In the genomic region with DNA sequence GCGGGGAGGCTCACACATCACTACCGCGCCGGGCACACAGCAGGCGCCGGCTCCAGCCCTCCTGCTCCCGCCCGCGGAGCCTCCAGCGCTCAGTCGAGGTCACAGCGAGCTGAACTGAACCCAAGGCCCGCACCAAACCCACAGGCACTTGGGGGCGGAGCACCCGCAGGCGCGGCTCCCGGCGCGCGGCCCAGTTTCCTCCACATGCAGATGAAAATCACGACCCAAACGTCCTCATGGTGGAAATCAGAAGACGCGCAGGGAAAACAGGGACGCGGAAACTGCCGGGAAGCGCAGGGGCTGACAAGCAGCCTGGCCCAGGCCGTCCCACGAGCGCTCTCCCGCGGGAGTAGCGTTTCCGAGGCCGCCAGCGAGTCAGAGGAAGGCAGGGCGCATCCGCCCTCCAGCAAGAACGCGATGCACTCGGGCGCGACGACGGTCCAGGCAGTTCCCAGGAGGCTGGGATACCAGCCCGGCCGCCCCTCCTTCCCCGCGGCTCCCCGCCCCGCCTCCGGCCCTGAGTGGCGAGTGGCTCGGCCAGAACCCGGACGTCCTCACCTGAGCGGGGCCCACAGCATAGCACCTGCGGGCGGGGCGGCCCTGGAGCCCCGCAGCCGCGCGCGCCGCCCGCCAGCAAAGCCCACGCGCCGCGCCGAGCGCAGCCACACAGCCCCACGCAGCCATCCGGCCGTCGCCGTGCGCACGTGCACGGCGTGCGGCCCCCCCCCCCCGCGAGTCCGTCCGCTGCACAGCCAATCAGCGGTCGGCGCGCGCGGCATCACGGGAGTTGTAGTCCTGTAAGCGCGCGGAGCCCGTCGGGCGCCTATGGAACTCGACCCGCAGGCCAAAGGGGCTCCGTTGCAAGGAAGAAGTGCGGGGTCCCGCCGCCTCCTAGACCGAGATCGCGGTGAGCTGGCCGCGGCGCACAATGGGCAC, we compare ENCODE assay signal across 8 cellular contexts. TPM values are rescaled to one million over a fixed set of nuclear protein-coding genes. Genes with fewer than 3 reads are reported as not detected.
DNase-seq lines count a peak whose midpoint lies in the region; ATAC-seq and TF ChIP-seq lines count a peak whose summit lies in the region.

A gene (minus strand): TSS at position 710 of the 936 bp plus-strand sequence. CDS start 26 bp downstream, at position 684.

- TF ChIP-seq EP300 in transverse colon (IDR thresholded peaks at IDR 0.05; ENCODE audit: low read depth), result no peak

- H3K4me3 ChIP-seq in GM12864 (ENCODE audit: low read depth, low read length), result peak within 1 kb of the TSS; percentile 71
- H3K4me3 ChIP-seq in adrenal gland, result peak within 1 kb of the TSS; percentile 28 to 79 (median 61)
- H3K4me3 ChIP-seq in heart left ventricle, result peak within 1 kb of the TSS; percentile 69 to 94 (median 80)
- H3K4me3 ChIP-seq in transverse colon, result peak within 1 kb of the TSS; percentile 48 to 66 (median 58)

- H3K9me3 ChIP-seq in adrenal gland (replicated peaks in 1 of 3) (no peaks in the 10 kb centered on the region), heart left ventricle (no peaks in the 10 kb centered on the region), transverse colon (no peaks in the 10 kb centered on the region)

- no peaks in the 10 kb centered on the region for H3K27me3 ChIP-seq in adrenal gland
- no peaks in the 10 kb centered on the region for H3K27me3 ChIP-seq in heart left ventricle
- no peaks in the 10 kb centered on the region for H3K27me3 ChIP-seq in transverse colon

- in situ Hi-C loops in transverse colon (cut with MboI; ENCODE audit: low pct_ligation_motif_present in 1 of 4, low pct_unique_long_range_greater_than_20kb in 1 of 4, low sequenced_read_pairs in 3 of 4), result no loop called here

- H3K27ac ChIP-seq in adrenal gland (peak within 1 kb of the TSS; percentile 81 to 96 (median 91)), heart left ventricle (peak within 1 kb of the TSS; percentile 82 to 97 (median 92)), transverse colon (peak within 1 kb of the TSS; percentile 89 to 95 (median 93))

- peaks cover 13 to 31% of the 10 kb centered on the region in 2 donors for H3K4me1 ChIP-seq in adrenal gland (replicated peaks in 1 of 2)
- peaks cover 0 to 40% (median 25%) of the 10 kb centered on the region in 12 donors for H3K4me1 ChIP-seq in heart left ventricle
- H3K4me1 ChIP-seq in transverse colon, result peaks cover 14 to 32% (median 20%) of the 10 kb centered on the region in 4 donors

- ATAC-seq in HG02759 (IDR thresholded peaks at IDR 0.05; ENCODE audit: unreplicated experiment), result peak; percentile 81
- ATAC-seq in heart left ventricle, result peak; percentile 84 to 95 (median 93)

- WGBS in adrenal gland, 4 donors, result 0 to 3% (median 0%) methylated on average over 12 to 114 of the region's 114 CpGs
- 0 to 2% (median 1%) methylated on average over 18 to 114 of the region's 114 CpGs for WGBS in heart left ventricle, 4 donors
- 1% methylated on average over 88 of the region's 114 CpGs; no CpG with 5 or more reads in 1 of the 2 donors for WGBS in transverse colon (ENCODE audit: low coverage in 1 of 2), 2 donors

- DNase-seq in GM12864 (ENCODE audit: low read depth) (peak; percentile 64), NCI-H1417 treated with DMSO at 0.1 percent for 48 hours (lab: John Stamatoyannopoulos, UW) (peak; percentile 35), T follicular helper cell (ENCODE audit: low read depth) (peak; percentile 86), adrenal gland (peak; percentile 87 to 94 (median 92)), heart left ventricle (peak; percentile 92 to 96 (median 93)), posterior cingulate gyrus (peak; percentile 87 to 98 (median 90)), transverse colon (peak; percentile 94)

- H3K36me3 ChIP-seq in adrenal gland (replicated peaks in 1 of 2) (no peaks in the 10 kb centered on the region), heart left ventricle (no peaks in the 10 kb centered on the region), transverse colon (no peaks in the 10 kb centered on the region)

- TF ChIP-seq POLR2A in adrenal gland (IDR thresholded peaks at IDR 0.05), result peak; percentile 41 to 72
- peak in 1 of 2 donors; percentile 49 for TF ChIP-seq POLR2A in heart left ventricle (IDR thresholded peaks at IDR 0.05)
- TF ChIP-seq POLR2A in transverse colon (IDR thresholded peaks at IDR 0.05), result peak; percentile 62

- intact Hi-C loops in adrenal gland (cut with DNase I) (loop anchor here in 1 of 2 donors (10.0 kb wide), 1 partner anchor 74 kb away; a partner anchor contains a TSS), heart left ventricle (cut with DNase I) (loop anchor here in 4 of 10 donors (1.0 to 5.0 kb wide), 7 partner anchors 12 to 74 kb away; a partner anchor contains a TSS), posterior cingulate gyrus (cut with DNase I) (loop anchor here (1.0 kb wide), 1 partner anchor 12 kb away; no protein-coding TSS in a partner anchor), transverse colon (cut with DNase I; ENCODE audit: low total_unique reads) (no loop called here)

- TF ChIP-seq CTCF in GM12864 (IDR thresholded peaks at IDR 0.05; ENCODE audit: low read depth, low read length, missing control alignments), result no peak
- no peak for TF ChIP-seq CTCF in adrenal gland (IDR thresholded peaks at IDR 0.05)
- peak in 2 of 12 donors; percentile 6 to 18 for TF ChIP-seq CTCF in heart left ventricle (IDR thresholded peaks at IDR 0.05)
- TF ChIP-seq CTCF in transverse colon (IDR thresholded peaks at IDR 0.05), result no peak

RNA-seq across cellular contexts. Expression of the gene that starts here (rescaled TPM):
- total RNA-seq in adrenal gland, result 10 to 100 TPM; 42.6 to 60.8 (median 48.4) TPM
- polyA plus RNA-seq in adrenal gland, result 10 to 100 TPM; 21.9 to 26.5 (median 23.6) TPM
- total RNA-seq in heart left ventricle, result 10 to 100 TPM; 35.7 to 60.3 (median 49.0) TPM
- 10 to 100 TPM; 31.8 to 72.1 TPM for polyA plus RNA-seq in heart left ventricle
- total RNA-seq in transverse colon, result 10 to 100 TPM; 24.7 to 51.9 (median 42.3) TPM

Comparison
In these comparisons a context has a peak if more than half of its experiments do, and no peak if none do; other contexts are left out.
1. Peak in every context shown above with its lines: DNase-seq, ATAC-seq, H3K4me3 ChIP-seq and H3K27ac ChIP-seq.
2. DNase-seq: peak in every context shown above with its lines; median percentile 94 in transverse colon; 93 in heart left ventricle; 92 in adrenal gland; 90 in posterior cingulate gyrus; 86 in T follicular helper cell; 64 in GM12864; 35 in NCI-H1417 treated with DMSO at 0.1 percent for 48 hours.